17 cellular contexts compared by ENCODE assay signal in genomic region chr9:98218562-98219363, GRCh38. TPM values are rescaled to one million over a fixed set of nuclear protein-coding genes. Genes with fewer than 3 reads are reported as not detected.
A peak's percentile ranks its signal among the peaks of the same experiment; 100 is the strongest.
DNase-seq lines count a peak whose midpoint lies in the region; ATAC-seq and TF ChIP-seq lines count a peak whose summit lies in the region.
"Had no signal": no experiment of that assay in that cellular context is flagged by ENCODE, and none has a peak within 500 bp of the region (broad histone marks: within the 10 kb centered on the region; RNA-seq: fewer than 3 reads in every experiment).

No MANE protein-coding gene starts in this region.

- ATAC-seq in WTC11 (peak; percentile 86), GM19455 (IDR thresholded peaks at IDR 0.05; ENCODE audit: unreplicated experiment) (no peak)
- ATAC-seq: activated CD4-positive, CD25-positive, alpha-beta regulatory T cell treated with anti-CD3 and anti-CD28 coated beads, Interleukin-2, amount 50 U/mL, for 24 hours; activated naive CD4-positive, alpha-beta T cell treated with anti-CD3 and anti-CD28 coated beads, Interleukin-2, amount 50 U/mL, for 72 hours; esophagus mucosa; stimulated activated naive B cell treated with anti-CD40 and anti-IgM and Interleukin-4, amounts not matched to agents 10 μg/mL and 1 μg/mL and 100 μg/mL, for 72 hours had no signal

- H3K27ac ChIP-seq in HEK293 (ENCODE audit: extremely low read depth, low read depth, low read length), result no peak overlapping the region
- H3K27ac ChIP-seq: right atrium auricular region had no signal

- DNase-seq in WTC11 (ENCODE audit: low spot score) (peak; percentile 59), iPS DF 4.7 (ENCODE audit: extremely low read depth, low spot score) (peak; percentile 98), progenitor cell of endocrine pancreas (ENCODE audit: low spot score, unreplicated experiment) (no peak), COLO668 (lab: John Stamatoyannopoulos, UW; ENCODE audit: unreplicated experiment) (no peak)
- DNase-seq in activated CD4-positive, CD25-positive, alpha-beta regulatory T cell treated with anti-CD3 and anti-CD28 coated beads, Interleukin-2, amount 50 U/mL, for 72 hours, result no peak
- DNase-seq: CD4-positive, CD25-positive, alpha-beta regulatory T cell; GDM1; naive B cell; NCI-H187; OCI-M1; stimulated activated naive B cell treated with anti-CD40 and anti-IgM and Interleukin-4, amounts not matched to agents 10 μg/mL and 1 μg/mL and 100 μg/mL, for 72 hours had no signal

- H3K27me3 Mint-ChIP-seq in WTC11 (ENCODE audit: low read depth) (no peaks in the 10 kb centered on the region), progenitor cell of endocrine pancreas (no peaks in the 10 kb centered on the region)
- H3K27me3 Mint-ChIP-seq: CD4-positive, CD25-positive, alpha-beta regulatory T cell; naive B cell; stimulated activated naive B cell treated with anti-CD40 and anti-IgM and Interleukin-4, amounts not matched to agents 10 μg/mL and 1 μg/mL and 100 μg/mL, for 72 hours had no signal

- peaks cover 27% of the 10 kb centered on the region for H3K36me3 Mint-ChIP-seq in WTC11
- peaks cover 7% of the 10 kb centered on the region for H3K36me3 Mint-ChIP-seq in progenitor cell of endocrine pancreas (ENCODE audit: insufficient read depth)
- H3K36me3 Mint-ChIP-seq: activated naive CD4-positive, alpha-beta T cell treated with anti-CD3 and anti-CD28 coated beads, Interleukin-2, amount 50 U/mL, for 72 hours had no signal

- POLR2A ChIA-PET in HEK293 (lab: Yijun Ruan, JAX) (no interaction called here), WTC11 (lab: Charles Lee) (interaction anchor here (0.6 to 1.1 kb wide), 3 partner anchors 16 to 38 kb away, joined by 3 to 4 read pairs (median 3); no protein-coding TSS in a partner anchor)

- H3K27ac Mint-ChIP-seq in WTC11 (peak overlapping the region; percentile 99), progenitor cell of endocrine pancreas (peak overlapping the region; percentile 91)
- H3K27ac Mint-ChIP-seq: naive B cell; stimulated activated naive B cell treated with anti-CD40 and anti-IgM and Interleukin-4, amounts not matched to agents 10 μg/mL and 1 μg/mL and 100 μg/mL, for 72 hours had no signal

- no peaks in the 10 kb centered on the region for H3K9me3 ChIP-seq in HEK293 (ENCODE audit: control insufficient read depth, insufficient read depth, low read depth, low read length)
- H3K9me3 ChIP-seq: right atrium auricular region had no signal

- no peaks in the 10 kb centered on the region for H3K4me1 ChIP-seq in HEK293 (ENCODE audit: control insufficient read depth, insufficient read depth, low read length)

- no peak overlapping the region for H3K4me3 ChIP-seq in HEK293 (ENCODE audit: low read depth, low read length)
- H3K4me3 ChIP-seq: right atrium auricular region had no signal

- H3K4me3 Mint-ChIP-seq in WTC11 (peak overlapping the region; percentile 46), progenitor cell of endocrine pancreas (ENCODE audit: low read depth) (no peak overlapping the region)
- H3K4me3 Mint-ChIP-seq: CD4-positive, CD25-positive, alpha-beta regulatory T cell; stimulated activated naive B cell treated with anti-CD40 and anti-IgM and Interleukin-4, amounts not matched to agents 10 μg/mL and 1 μg/mL and 100 μg/mL, for 72 hours had no signal

- TF ChIP-seq CTCF in HEK293 (tag by site-specific recombination; IDR thresholded peaks at IDR 0.05), result no peak
- no peak for TF ChIP-seq CTCF in WTC11 (IDR thresholded peaks at IDR 0.05)
- no peak for TF ChIP-seq CTCF in progenitor cell of endocrine pancreas (IDR thresholded peaks at IDR 0.05; ENCODE audit: unreplicated experiment)

- H3K4me1 Mint-ChIP-seq in WTC11 (peaks cover 67% of the 10 kb centered on the region), progenitor cell of endocrine pancreas (ENCODE audit: low read depth) (peaks cover 11% of the 10 kb centered on the region)
- H3K4me1 Mint-ChIP-seq: naive B cell; stimulated activated naive B cell treated with anti-CD40 and anti-IgM and Interleukin-4, amounts not matched to agents 10 μg/mL and 1 μg/mL and 100 μg/mL, for 72 hours had no signal

- CTCF ChIA-PET in HEK293 (lab: Yijun Ruan, JAX), result interaction anchor here (0.9 kb wide), 1 partner anchor 38 kb away, joined by 3 read pairs; no protein-coding TSS in a partner anchor
- CTCF ChIA-PET in WTC11 (lab: Charles Lee), result interaction anchor here (1.0 to 3.5 kb wide), 8 partner anchors 9 to 45 kb away, joined by 3 to 17 read pairs (median 5); no protein-coding TSS in a partner anchor

- no peaks in the 10 kb centered on the region for H3K36me3 ChIP-seq in HEK293 (ENCODE audit: control insufficient read depth in 2 of 2, insufficient read depth in 1 of 2, low read length in 2 of 2)

- H3K9me3 Mint-ChIP-seq in WTC11 (0 out of 2 replicates have a peak, but pooled peaks cover 4% of the 10 kb centered on the region), progenitor cell of endocrine pancreas (ENCODE audit: low read depth) (no peaks in the 10 kb centered on the region)
- H3K9me3 Mint-ChIP-seq: activated naive CD4-positive, alpha-beta T cell treated with anti-CD3 and anti-CD28 coated beads, Interleukin-2, amount 50 U/mL, for 72 hours; CD4-positive, CD25-positive, alpha-beta regulatory T cell; naive B cell; stimulated activated naive B cell treated with anti-CD40 and anti-IgM and Interleukin-4, amounts not matched to agents 10 μg/mL and 1 μg/mL and 100 μg/mL, for 72 hours had no signal

TF ChIP-seq in HEK293, 187 proteins besides CTCF, POLR2A, EP300 and RAD21:
- peak; percentile 47; the same call in 1 of the 2 replicates for TF ChIP-seq ZIC2 (tag by site-specific recombination; IDR thresholded peaks at IDR 0.05)
- no peak for TF ChIP-seq KLF7 (tag by site-specific recombination; IDR thresholded peaks at IDR 0.05; ENCODE audit: borderline replicate concordance)

TF ChIP-seq in WTC11, 78 proteins besides CTCF, POLR2A, EP300 and RAD21 (continues in another document):
- TF ChIP-seq ESRRA (CRISPR knock-in tag; IDR thresholded peaks at IDR 0.05; ENCODE audit: borderline replicate concordance) (no peak), HMGXB4 (CRISPR knock-in tag; IDR thresholded peaks at IDR 0.05) (no peak), ZNF219 (CRISPR knock-in tag; IDR thresholded peaks at IDR 0.05; ENCODE audit: borderline replicate concordance) (no peak), ZNF281 (CRISPR knock-in tag; IDR thresholded peaks at IDR 0.05) (no peak), ZNF232 (CRISPR knock-in tag; IDR thresholded peaks at IDR 0.05) (no peak), FOXP1 (CRISPR knock-in tag; IDR thresholded peaks at IDR 0.05; ENCODE audit: borderline replicate concordance) (no peak), GTF2I (CRISPR knock-in tag; conservative IDR thresholded peaks at IDR 0.05) (no peak), GABPB1 (CRISPR knock-in tag; IDR thresholded peaks at IDR 0.05) (no peak), TEAD4 (CRISPR knock-in tag; IDR thresholded peaks at IDR 0.05) (no peak), NR3C1 (CRISPR knock-in tag; conservative IDR thresholded peaks at IDR 0.05; ENCODE audit: low read depth) (no peak)
- TF ChIP-seq, protein P1, sequence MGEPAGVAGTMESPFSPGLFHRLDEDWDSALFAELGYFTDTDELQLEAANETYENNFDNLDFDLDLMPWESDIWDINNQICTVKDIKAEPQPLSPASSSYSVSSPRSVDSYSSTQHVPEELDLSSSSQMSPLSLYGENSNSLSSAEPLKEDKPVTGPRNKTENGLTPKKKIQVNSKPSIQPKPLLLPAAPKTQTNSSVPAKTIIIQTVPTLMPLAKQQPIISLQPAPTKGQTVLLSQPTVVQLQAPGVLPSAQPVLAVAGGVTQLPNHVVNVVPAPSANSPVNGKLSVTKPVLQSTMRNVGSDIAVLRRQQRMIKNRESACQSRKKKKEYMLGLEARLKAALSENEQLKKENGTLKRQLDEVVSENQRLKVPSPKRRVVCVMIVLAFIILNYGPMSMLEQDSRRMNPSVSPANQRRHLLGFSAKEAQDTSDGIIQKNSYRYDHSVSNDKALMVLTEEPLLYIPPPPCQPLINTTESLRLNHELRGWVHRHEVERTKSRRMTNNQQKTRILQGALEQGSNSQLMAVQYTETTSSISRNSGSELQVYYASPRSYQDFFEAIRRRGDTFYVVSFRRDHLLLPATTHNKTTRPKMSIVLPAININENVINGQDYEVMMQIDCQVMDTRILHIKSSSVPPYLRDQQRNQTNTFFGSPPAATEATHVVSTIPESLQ (CRISPR knock-in tag; IDR thresholded peaks at IDR 0.05), result no peak

RNA-seq across cellular contexts. Expression of gene CORO2A, which starts 26.3 kb away (rescaled TPM):
- total RNA-seq in WTC11 (2021) (32.5 to 37.0 TPM (median 35.9 TPM) in 3 replicates), progenitor cell of endocrine pancreas (6.0 and 7.0 TPM in 2 replicates)

RNA-seq across cellular contexts. Expression of gene TBC1D2, which starts 36.7 kb away (rescaled TPM):
- total RNA-seq in WTC11 (2021) (10.6 to 11.4 TPM (median 11.1 TPM) in 3 replicates), progenitor cell of endocrine pancreas (8.4 and 8.5 TPM in 2 replicates)

Comparison
In these comparisons a context has a peak if more than half of its experiments do, and no peak if none do; other contexts are left out.
1. DNase-seq: peak in WTC11 (single experiment) and iPS DF 4.7 (single experiment); none in progenitor cell of endocrine pancreas (single experiment), COLO668 (single experiment) and activated CD4-positive, CD25-positive, alpha-beta regulatory T cell treated with anti-CD3 and anti-CD28 coated beads, Interleukin-2, amount 50 U/mL, for 72 hours (single experiment).
2. Of the 8 proteins assayed by ChIP-seq in both HEK293 and WTC11: peak only in HEK293: none; only in WTC11: ZBTB21 and ZNF423; in both: none; in neither: 6.